26 cellular contexts compared by ENCODE assay signal in the genomic region with DNA sequence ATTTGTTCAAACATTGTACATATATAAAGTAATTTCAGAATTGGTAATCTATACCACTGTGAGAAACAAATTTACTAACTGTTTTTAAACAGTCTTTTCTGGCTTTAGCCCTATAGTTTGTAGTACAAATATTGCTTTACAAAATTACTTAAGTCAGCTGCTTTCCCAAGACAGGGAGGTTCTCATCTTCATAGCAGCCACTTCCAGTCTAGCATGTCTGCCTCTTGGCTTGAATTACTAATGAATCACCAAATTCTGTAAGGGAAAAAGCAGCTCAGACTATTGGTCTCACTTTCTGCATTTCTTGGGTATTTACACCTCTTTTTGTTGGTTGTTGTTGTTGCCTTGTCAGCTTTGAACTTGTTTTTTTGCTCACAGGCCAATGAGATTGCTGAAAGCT.
"Had no signal": no experiment of that assay in that cellular context is flagged by ENCODE, and none has a peak within 500 bp of the region (broad histone marks: within the 10 kb centered on the region; RNA-seq: fewer than 3 reads in every experiment).

No MANE protein-coding gene starts in this region.

- H3K4me1 Mint-ChIP-seq: activated CD4-positive, alpha-beta memory T cell treated with anti-CD3 and anti-CD28 coated beads, Interleukin-2, amount 10 ng/mL, durations not matched to agents 7 days and 5 days; activated CD4-positive, alpha-beta T cell treated with anti-CD3 and anti-CD28 coated beads, Interleukin-2, amount 10 ng/mL, durations not matched to agents 24 days and 14 days; activated T-helper 17 cell treated with anti-CD3 and anti-CD28 coated beads, Interleukin-2, amount 50 U/mL, for 72 hours; central memory CD8-positive, alpha-beta T cell; endodermal cell; mesothelial cell of epicardium; naive B cell; nephron progenitor cell; stimulated activated naive B cell treated with anti-CD40 and anti-IgM and Interleukin-4, amounts not matched to agents 10 μg/mL and 1 μg/mL and 100 μg/mL, for 72 hours had no signal

- H3K27me3 ChIP-seq: breast epithelium, esophagus muscularis mucosa, neutrophil, pancreas, right atrium auricular region, tibial nerve had no signal

- H3K4me3 Mint-ChIP-seq: activated CD4-positive, alpha-beta memory T cell treated with anti-CD3 and anti-CD28 coated beads, Interleukin-2, amount 10 ng/mL, durations not matched to agents 7 days and 5 days; activated CD4-positive, alpha-beta T cell treated with anti-CD3 and anti-CD28 coated beads, Interleukin-2, amount 10 ng/mL, durations not matched to agents 24 days and 14 days; activated T-cell treated with anti-CD3 and anti-CD28 coated beads, Interleukin-2, amount 50 U/mL, for 24 hours; activated T-helper 17 cell treated with anti-CD3 and anti-CD28 coated beads, Interleukin-2, amount 50 U/mL, for 72 hours; central memory CD8-positive, alpha-beta T cell; dendritic cell treated with granulocyte-macrophage colony-stimulating factor and Interleukin-4, amounts not matched to agents 40 ng/mL and 50 ng/mL, for 4 days; endodermal cell; mesothelial cell of epicardium; naive B cell; nephron progenitor cell; stimulated activated naive B cell treated with anti-CD40 and anti-IgM and Interleukin-4, amounts not matched to agents 10 μg/mL and 1 μg/mL and 100 μg/mL, for 72 hours had no signal

- H3K9me3 ChIP-seq: esophagus muscularis mucosa, neutrophil, pancreas, psoas muscle, right atrium auricular region had no signal

- DNase-seq: activated CD4-positive, alpha-beta memory T cell treated with anti-CD3 and anti-CD28 coated beads, Interleukin-2, amount 10 ng/mL, durations not matched to agents 7 days and 5 days; activated CD4-positive, alpha-beta T cell treated with anti-CD3 and anti-CD28 coated beads, Interleukin-2, amount 10 ng/mL, durations not matched to agents 24 days and 14 days; activated CD4-positive, CD25-positive, alpha-beta regulatory T cell treated with anti-CD3 and anti-CD28 coated beads, Interleukin-2, amount 50 U/mL, for 72 hours; activated CD8-positive, alpha-beta memory T cell treated with anti-CD3 and anti-CD28 coated beads, Interleukin-2, amount 50 U/mL, for 48 hours; activated gamma-delta T cell treated with Interleukin-2 at 50 U/mL for 16 hours; activated naive CD4-positive, alpha-beta T cell treated with anti-CD3 and anti-CD28 coated beads, Interleukin-2, amount 50 U/mL, for 16 hours; activated T-cell treated with anti-CD3 and anti-CD28 coated beads, Interleukin-2, amount 50 U/mL, for 24 hours; endodermal cell; foreskin melanocyte; naive B cell; nephron progenitor cell; pancreas; psoas muscle; stimulated activated CD4-positive, alpha-beta T cell treated with anti-CD3 and anti-CD28 coated beads, Interleukin-1b, Interleukin-23, amount 100 ng/mL, for 48 hours; stimulated activated naive B cell treated with anti-CD40 and anti-IgM and Interleukin-4, amounts not matched to agents 10 μg/mL and 1 μg/mL and 100 μg/mL, for 72 hours; T-helper 2 cell had no signal

- H3K36me3 Mint-ChIP-seq: mesothelial cell of epicardium; naive B cell; stimulated activated naive B cell treated with anti-CD40 and anti-IgM and Interleukin-4, amounts not matched to agents 10 μg/mL and 1 μg/mL and 100 μg/mL, for 72 hours had no signal

- ATAC-seq: activated T-helper 17 cell treated with anti-CD3 and anti-CD28 coated beads, Interleukin-2, amount 50 U/mL, for 72 hours; pancreas; psoas muscle; stimulated activated naive B cell treated with anti-CD40 and anti-IgM and Interleukin-4, amounts not matched to agents 10 μg/mL and 1 μg/mL and 100 μg/mL, for 72 hours had no signal

- H3K9me3 Mint-ChIP-seq: activated CD4-positive, alpha-beta memory T cell treated with anti-CD3 and anti-CD28 coated beads, Interleukin-2, amount 10 ng/mL, durations not matched to agents 7 days and 5 days; activated CD4-positive, alpha-beta T cell treated with anti-CD3 and anti-CD28 coated beads, Interleukin-2, amount 10 ng/mL, durations not matched to agents 24 days and 14 days; activated T-cell treated with anti-CD3 and anti-CD28 coated beads, Interleukin-2, amount 50 U/mL, for 24 hours; activated T-helper 17 cell treated with anti-CD3 and anti-CD28 coated beads, Interleukin-2, amount 50 U/mL, for 72 hours; endodermal cell; nephron progenitor cell had no signal

- H3K4me2 ChIP-seq: smooth muscle cell had no signal

- H3K36me3 ChIP-seq: breast epithelium, esophagus muscularis mucosa, neutrophil, pancreas, right atrium auricular region, tibial nerve had no signal

- H3K4me3 ChIP-seq: breast epithelium, esophagus muscularis mucosa, pancreas, psoas muscle, right atrium auricular region, smooth muscle cell, tibial nerve had no signal

- H3K27ac ChIP-seq: breast epithelium, esophagus muscularis mucosa, neutrophil, pancreas, psoas muscle, right atrium auricular region, tibial nerve had no signal

- H3K4me1 ChIP-seq: breast epithelium, esophagus muscularis mucosa, pancreas, psoas muscle, right atrium auricular region, tibial nerve had no signal

- H3K27ac Mint-ChIP-seq: activated CD4-positive, alpha-beta memory T cell treated with anti-CD3 and anti-CD28 coated beads, Interleukin-2, amount 10 ng/mL, durations not matched to agents 7 days and 5 days; activated CD4-positive, alpha-beta T cell treated with anti-CD3 and anti-CD28 coated beads, Interleukin-2, amount 10 ng/mL, durations not matched to agents 24 days and 14 days; activated T-cell treated with anti-CD3 and anti-CD28 coated beads, Interleukin-2, amount 50 U/mL, for 24 hours; activated T-helper 17 cell treated with anti-CD3 and anti-CD28 coated beads, Interleukin-2, amount 50 U/mL, for 72 hours; dendritic cell treated with granulocyte-macrophage colony-stimulating factor and Interleukin-4, amounts not matched to agents 40 ng/mL and 50 ng/mL, for 4 days; endodermal cell; mesothelial cell of epicardium; naive B cell; nephron progenitor cell; stimulated activated naive B cell treated with anti-CD40 and anti-IgM and Interleukin-4, amounts not matched to agents 10 μg/mL and 1 μg/mL and 100 μg/mL, for 72 hours had no signal

- H3K27me3 Mint-ChIP-seq: activated CD4-positive, alpha-beta memory T cell treated with anti-CD3 and anti-CD28 coated beads, Interleukin-2, amount 10 ng/mL, durations not matched to agents 7 days and 5 days; activated CD4-positive, alpha-beta T cell treated with anti-CD3 and anti-CD28 coated beads, Interleukin-2, amount 10 ng/mL, durations not matched to agents 24 days and 14 days; activated T-cell treated with anti-CD3 and anti-CD28 coated beads, Interleukin-2, amount 50 U/mL, for 24 hours; central memory CD8-positive, alpha-beta T cell; dendritic cell treated with granulocyte-macrophage colony-stimulating factor and Interleukin-4, amounts not matched to agents 40 ng/mL and 50 ng/mL, for 4 days; naive B cell; stimulated activated naive B cell treated with anti-CD40 and anti-IgM and Interleukin-4, amounts not matched to agents 10 μg/mL and 1 μg/mL and 100 μg/mL, for 72 hours had no signal
